Comparison of ENCODE assay signal across 1 cellular context in genomic region chr11:14907411-14908213, GRCh38.
A peak's percentile ranks its signal among the peaks of the same experiment; 100 is the strongest.
TF ChIP-seq lines count a peak whose summit lies in the region.

No MANE protein-coding gene starts in this region.

TF ChIP-seq in HepG2, 621 proteins besides CTCF, POLR2A, EP300 and RAD21 (continued from another document and continues in another):
- TF ChIP-seq UBTF (CRISPR knock-in tag; IDR thresholded peaks at IDR 0.05) (peak; percentile 45; the same call in 1 of the 2 replicates), CSRNP2 (CRISPR knock-in tag; conservative IDR thresholded peaks at IDR 0.05; ENCODE audit: low read depth) (no peak), ZSCAN31 (CRISPR knock-in tag; IDR thresholded peaks at IDR 0.05; ENCODE audit: low read depth) (no peak; the same call in 1 of the 2 replicates), ZNF335 (CRISPR knock-in tag; IDR thresholded peaks at IDR 0.05) (no peak), ZFX (CRISPR knock-in tag; IDR thresholded peaks at IDR 0.05; ENCODE audit: low read depth) (peak; percentile 47; the same call in 1 of the 2 replicates), ZFP36L2 (CRISPR knock-in tag; IDR thresholded peaks at IDR 0.05) (no peak), NFE2L1 (CRISPR knock-in tag; IDR thresholded peaks at IDR 0.05; ENCODE audit: borderline replicate concordance) (no peak), ZNF292 (CRISPR knock-in tag; IDR thresholded peaks at IDR 0.05; ENCODE audit: borderline replicate concordance, low read depth) (0 out of 2 replicates have a peak, but pooled peaks have one; percentile 26), ZNF414 (CRISPR knock-in tag; IDR thresholded peaks at IDR 0.05) (peak; percentile 70; the same call in 1 of the 2 replicates), NFAT5 (CRISPR knock-in tag; IDR thresholded peaks at IDR 0.05) (no peak), PHF8 (CRISPR knock-in tag; IDR thresholded peaks at IDR 0.05) (no peak), ZNF546 (CRISPR knock-in tag; conservative IDR thresholded peaks at IDR 0.05) (no peak), ZNF615 (CRISPR knock-in tag; IDR thresholded peaks at IDR 0.05; ENCODE audit: borderline replicate concordance) (no peak), MXI1 (IDR thresholded peaks at IDR 0.05; ENCODE audit: borderline replicate concordance, low read depth, low read length) (no peak), PHF5A (CRISPR knock-in tag; IDR thresholded peaks at IDR 0.05; ENCODE audit: low read depth, unreplicated experiment) (no peak), MATR3 (CRISPR knock-in tag; IDR thresholded peaks at IDR 0.05) (no peak), ZBTB38 (CRISPR knock-in tag; IDR thresholded peaks at IDR 0.05) (no peak), ZNF563 (CRISPR knock-in tag; IDR thresholded peaks at IDR 0.05) (no peak), TOPORS (CRISPR knock-in tag; IDR thresholded peaks at IDR 0.05) (peak; percentile 53; the same call in 1 of the 2 replicates), FOXA3 (CRISPR knock-in tag; IDR thresholded peaks at IDR 0.05) (peak; percentile 7; the same call in 1 of the 2 replicates), XRCC5 (optimal IDR thresholded peaks at IDR 0.05; ENCODE audit: low read length) (peak; percentile 91), ZSCAN29 (CRISPR knock-in tag; conservative IDR thresholded peaks at IDR 0.05) (no peak; the same call in 1 of the 2 replicates), ZNF275 (CRISPR knock-in tag; IDR thresholded peaks at IDR 0.05; ENCODE audit: borderline replicate concordance) (no peak), ZNF777 (CRISPR knock-in tag; IDR thresholded peaks at IDR 0.05) (no peak), SP2 (CRISPR knock-in tag; IDR thresholded peaks at IDR 0.05) (peak; percentile 45; the same call in 1 of the 2 replicates), PHF20 (CRISPR knock-in tag; IDR thresholded peaks at IDR 0.05) (no peak), KLF13 (CRISPR knock-in tag; IDR thresholded peaks at IDR 0.05) (no peak), ZNF574 (CRISPR knock-in tag; IDR thresholded peaks at IDR 0.05) (peak; percentile 26; the same call in 1 of the 2 replicates), POGK (CRISPR knock-in tag; conservative IDR thresholded peaks at IDR 0.05) (peak; percentile 53; the same call in 1 of the 2 replicates), SUZ12 (IDR thresholded peaks at IDR 0.05; ENCODE audit: low read depth, low read length) (no peak), GLI4 (CRISPR knock-in tag; IDR thresholded peaks at IDR 0.05; ENCODE audit: borderline replicate concordance) (no peak), DNMT3B (CRISPR knock-in tag; conservative IDR thresholded peaks at IDR 0.05) (no peak), DPF2 (CRISPR knock-in tag; IDR thresholded peaks at IDR 0.05; ENCODE audit: borderline replicate concordance, low read depth) (no peak), NFE2 (CRISPR knock-in tag; IDR thresholded peaks at IDR 0.05) (no peak), ZIK1 (CRISPR knock-in tag; IDR thresholded peaks at IDR 0.05; ENCODE audit: borderline replicate concordance, low read depth) (no peak), TMF1 (CRISPR knock-in tag; IDR thresholded peaks at IDR 0.05; ENCODE audit: low read depth) (no peak), YEATS2 (CRISPR knock-in tag; IDR thresholded peaks at IDR 0.05; ENCODE audit: borderline replicate concordance) (peak; percentile 29; the same call in 1 of the 2 replicates), RFXANK (CRISPR knock-in tag; IDR thresholded peaks at IDR 0.05) (no peak), MZF1 (CRISPR knock-in tag; IDR thresholded peaks at IDR 0.05; ENCODE audit: borderline replicate concordance) (no peak), YEATS4 (CRISPR knock-in tag; IDR thresholded peaks at IDR 0.05; ENCODE audit: borderline replicate concordance) (0 out of 2 replicates have a peak, but pooled peaks have one; percentile 36), YY1 (IDR thresholded peaks at IDR 0.05; ENCODE audit: insufficient read depth, insufficient replicate concordance, low read depth, low read length) (no peak), ZNF879 (CRISPR knock-in tag; IDR thresholded peaks at IDR 0.05) (0 out of 2 replicates have a peak, but pooled peaks have one; percentile 29), ZBTB34 (CRISPR knock-in tag; IDR thresholded peaks at IDR 0.05) (0 out of 2 replicates have a peak, but pooled peaks have one; percentile 29), NONO (IDR thresholded peaks at IDR 0.05) (no peak), NONO (CRISPR knock-in tag; conservative IDR thresholded peaks at IDR 0.05) (0 out of 2 replicates have a peak, but pooled peaks have one; percentile 20)
